8 cellular contexts compared by ENCODE assay signal in genomic region chr4:82043081-82043808, GRCh38.
DNase-seq lines count a peak whose midpoint lies in the region; ATAC-seq, FAIRE-seq and TF ChIP-seq lines count a peak whose summit lies in the region.

No MANE protein-coding gene starts in this region.

- DNase-seq in activated CD4-positive, alpha-beta memory T cell treated with anti-CD3 and anti-CD28 coated beads for 36 hours: no peak
- no peak for DNase-seq in activated CD4-positive, alpha-beta memory T cell treated with anti-CD3 and anti-CD28 coated beads, Interleukin-2, amount 10 ng/mL, durations not matched to agents 7 days and 5 days
- DNase-seq in kidney (no peak), substantia nigra (lab: John Stamatoyannopoulos, UW) (no peak), NCI-H774 (lab: John Stamatoyannopoulos, UW) (no peak)

- H3K4me3 Mint-ChIP-seq in activated CD4-positive, alpha-beta memory T cell treated with anti-CD3 and anti-CD28 coated beads for 36 hours: peak overlapping the region; percentile 25
- H3K4me3 Mint-ChIP-seq in activated CD4-positive, alpha-beta memory T cell treated with anti-CD3 and anti-CD28 coated beads, Interleukin-2, amount 10 ng/mL, durations not matched to agents 7 days and 5 days: no peak overlapping the region
- peak overlapping the region; percentile 41 for H3K4me3 Mint-ChIP-seq in activated T-helper 17 cell treated with anti-CD3 and anti-CD28 coated beads, Interleukin-2, amount 50 U/mL, for 72 hours
- peak overlapping the region; percentile 18 for H3K4me3 Mint-ChIP-seq in stimulated activated memory B cell treated with anti-CD40 and anti-IgM and Interleukin-4, amounts not matched to agents 10 μg/mL and 1 μg/mL and 100 μg/mL, for 72 hours

- H3K4me1 Mint-ChIP-seq in activated CD4-positive, alpha-beta memory T cell treated with anti-CD3 and anti-CD28 coated beads for 36 hours (ENCODE audit: low read depth): peaks cover 12% of the 10 kb centered on the region
- peaks cover 2% of the 10 kb centered on the region for H3K4me1 Mint-ChIP-seq in activated CD4-positive, alpha-beta memory T cell treated with anti-CD3 and anti-CD28 coated beads, Interleukin-2, amount 10 ng/mL, durations not matched to agents 7 days and 5 days
- no peaks in the 10 kb centered on the region for H3K4me1 Mint-ChIP-seq in activated T-helper 17 cell treated with anti-CD3 and anti-CD28 coated beads, Interleukin-2, amount 50 U/mL, for 72 hours
- H3K4me1 Mint-ChIP-seq in stimulated activated memory B cell treated with anti-CD40 and anti-IgM and Interleukin-4, amounts not matched to agents 10 μg/mL and 1 μg/mL and 100 μg/mL, for 72 hours: no peaks in the 10 kb centered on the region

- TF ChIP-seq CTCF in kidney (IDR thresholded peaks at IDR 0.05; ENCODE audit: borderline replicate concordance, extremely low read depth, insufficient read depth): no peak

- H3K27ac Mint-ChIP-seq in activated CD4-positive, alpha-beta memory T cell treated with anti-CD3 and anti-CD28 coated beads for 36 hours: no peak overlapping the region
- no peak overlapping the region for H3K27ac Mint-ChIP-seq in activated CD4-positive, alpha-beta memory T cell treated with anti-CD3 and anti-CD28 coated beads, Interleukin-2, amount 10 ng/mL, durations not matched to agents 7 days and 5 days
- no peak overlapping the region for H3K27ac Mint-ChIP-seq in activated T-helper 17 cell treated with anti-CD3 and anti-CD28 coated beads, Interleukin-2, amount 50 U/mL, for 72 hours
- H3K27ac Mint-ChIP-seq in stimulated activated memory B cell treated with anti-CD40 and anti-IgM and Interleukin-4, amounts not matched to agents 10 μg/mL and 1 μg/mL and 100 μg/mL, for 72 hours: no peak overlapping the region

- H3K9ac ChIP-seq in kidney (ENCODE audit: low read length in 2 of 2): peak overlapping the region in 1 of 2 donors; percentile 31

- intact Hi-C loops in activated CD4-positive, alpha-beta memory T cell treated with anti-CD3 and anti-CD28 coated beads for 36 hours (cut with micrococcal nuclease): loop anchor here (10.0 kb wide), 1 partner anchor 92 kb away; no protein-coding TSS in a partner anchor
- intact Hi-C loops in kidney (cut with DNase I): no loop called here

- no peak for FAIRE-seq in kidney (lab: Jason Lieb, UNC)

- H3K27ac ChIP-seq in kidney (ENCODE audit: low read depth in 2 of 2, low read length in 2 of 2): no peak overlapping the region
- H3K27ac ChIP-seq in substantia nigra (ENCODE audit: low read depth, low read length, poor library complexity, severe bottlenecking): no peak overlapping the region

- ATAC-seq in activated T-helper 17 cell treated with anti-CD3 and anti-CD28 coated beads, Interleukin-2, amount 50 U/mL, for 72 hours (replicated peaks): no peak
- ATAC-seq in stimulated activated memory B cell treated with anti-CD40 and anti-IgM and Interleukin-4, amounts not matched to agents 10 μg/mL and 1 μg/mL and 100 μg/mL, for 72 hours: peak; percentile 25
- ATAC-seq in HG02763 (IDR thresholded peaks at IDR 0.05; ENCODE audit: unreplicated experiment): no peak

- peaks cover 49% of the 10 kb centered on the region for H3K27me3 Mint-ChIP-seq in activated CD4-positive, alpha-beta memory T cell treated with anti-CD3 and anti-CD28 coated beads for 36 hours
- H3K27me3 Mint-ChIP-seq in activated CD4-positive, alpha-beta memory T cell treated with anti-CD3 and anti-CD28 coated beads, Interleukin-2, amount 10 ng/mL, durations not matched to agents 7 days and 5 days: peaks cover 59% of the 10 kb centered on the region
- peaks cover 58% of the 10 kb centered on the region for H3K27me3 Mint-ChIP-seq in activated T-helper 17 cell treated with anti-CD3 and anti-CD28 coated beads, Interleukin-2, amount 50 U/mL, for 72 hours
- H3K27me3 Mint-ChIP-seq in stimulated activated memory B cell treated with anti-CD40 and anti-IgM and Interleukin-4, amounts not matched to agents 10 μg/mL and 1 μg/mL and 100 μg/mL, for 72 hours: peaks cover 73% of the 10 kb centered on the region

- POLR2A ChIA-PET in activated CD4-positive, alpha-beta memory T cell treated with anti-CD3 and anti-CD28 coated beads for 36 hours (lab: Charles Lee): no interaction called here
- POLR2A ChIA-PET in activated CD4-positive, alpha-beta memory T cell treated with anti-CD3 and anti-CD28 coated beads, Interleukin-2, amount 10 ng/mL, durations not matched to agents 7 days and 5 days (lab: Charles Lee): no interaction called here

- peaks cover 2 to 5% of the 10 kb centered on the region in 2 donors for H3K4me1 ChIP-seq in kidney (ENCODE audit: control insufficient read depth in 1 of 2, insufficient read depth in 1 of 2, low read depth in 1 of 2, low read length in 2 of 2)

- CTCF ChIA-PET in activated CD4-positive, alpha-beta memory T cell treated with anti-CD3 and anti-CD28 coated beads for 36 hours (lab: Charles Lee): no interaction called here
- CTCF ChIA-PET in activated CD4-positive, alpha-beta memory T cell treated with anti-CD3 and anti-CD28 coated beads, Interleukin-2, amount 10 ng/mL, durations not matched to agents 7 days and 5 days (lab: Charles Lee): no interaction called here

- no peaks in the 10 kb centered on the region for H3K9me3 ChIP-seq in kidney (ENCODE audit: control insufficient read depth in 1 of 2, low read length in 2 of 2)

- H3K4me3 ChIP-seq in kidney (ENCODE audit: low read length in 2 of 2): peak overlapping the region; percentile 53 to 55

- H3K9me3 Mint-ChIP-seq in activated CD4-positive, alpha-beta memory T cell treated with anti-CD3 and anti-CD28 coated beads for 36 hours: no peaks in the 10 kb centered on the region
- no peaks in the 10 kb centered on the region for H3K9me3 Mint-ChIP-seq in activated CD4-positive, alpha-beta memory T cell treated with anti-CD3 and anti-CD28 coated beads, Interleukin-2, amount 10 ng/mL, durations not matched to agents 7 days and 5 days
- H3K9me3 Mint-ChIP-seq in activated T-helper 17 cell treated with anti-CD3 and anti-CD28 coated beads, Interleukin-2, amount 50 U/mL, for 72 hours: no peaks in the 10 kb centered on the region
- H3K9me3 Mint-ChIP-seq in stimulated activated memory B cell treated with anti-CD40 and anti-IgM and Interleukin-4, amounts not matched to agents 10 μg/mL and 1 μg/mL and 100 μg/mL, for 72 hours: no peaks in the 10 kb centered on the region

- no peaks in the 10 kb centered on the region for H3K36me3 ChIP-seq in kidney (ENCODE audit: control insufficient read depth in 1 of 2, insufficient read depth in 2 of 2, low read length in 2 of 2)

- H3K36me3 Mint-ChIP-seq in activated CD4-positive, alpha-beta memory T cell treated with anti-CD3 and anti-CD28 coated beads for 36 hours: no peaks in the 10 kb centered on the region
- no peaks in the 10 kb centered on the region for H3K36me3 Mint-ChIP-seq in activated CD4-positive, alpha-beta memory T cell treated with anti-CD3 and anti-CD28 coated beads, Interleukin-2, amount 10 ng/mL, durations not matched to agents 7 days and 5 days (ENCODE audit: low read depth)
- H3K36me3 Mint-ChIP-seq in activated T-helper 17 cell treated with anti-CD3 and anti-CD28 coated beads, Interleukin-2, amount 50 U/mL, for 72 hours (ENCODE audit: low read depth): no peaks in the 10 kb centered on the region
- H3K36me3 Mint-ChIP-seq in stimulated activated memory B cell treated with anti-CD40 and anti-IgM and Interleukin-4, amounts not matched to agents 10 μg/mL and 1 μg/mL and 100 μg/mL, for 72 hours: no peaks in the 10 kb centered on the region
